ENCODE assay signal across 1 cellular context in genomic region chr9:71916834-71917534, GRCh38.
TF ChIP-seq lines count a peak whose summit lies in the region.

No MANE protein-coding gene starts in this region.

TF ChIP-seq in H1, 55 proteins besides CTCF, POLR2A, EP300 and RAD21 (continued from another document):
- TF ChIP-seq RBBP5 (IDR thresholded peaks at IDR 0.05; ENCODE audit: borderline replicate concordance, low read depth, low read length): no peak
